ENCODE assay signal across 8 cellular contexts in the genomic region with DNA sequence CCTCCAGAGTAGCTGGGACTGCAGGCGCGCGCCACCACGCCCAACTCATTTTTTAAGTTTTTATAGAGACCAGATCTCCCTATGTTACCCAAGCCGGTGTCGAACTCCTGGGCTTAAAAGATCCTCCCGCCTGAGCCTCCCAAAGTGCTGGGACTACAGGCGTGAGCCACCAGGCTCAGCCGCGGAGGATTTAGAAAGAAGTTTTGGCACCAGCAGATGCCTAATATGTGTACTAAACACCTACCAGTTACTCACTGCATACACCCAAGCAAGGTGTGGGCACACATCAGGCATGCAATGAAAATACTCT. TPM values are rescaled to one million over a fixed set of nuclear protein-coding genes. Genes with fewer than 3 reads are reported as not detected.
DNase-seq lines count a peak whose midpoint lies in the region; ATAC-seq, FAIRE-seq and TF ChIP-seq lines count a peak whose summit lies in the region.

No MANE protein-coding gene starts in this region.

- no peaks in the 10 kb centered on the region for H3K27me3 ChIP-seq in CD4-positive, CD25-positive, alpha-beta regulatory T cell (ENCODE audit: control insufficient read depth, insufficient read depth, low read length)
- no peaks in the 10 kb centered on the region for H3K27me3 ChIP-seq in OCI-LY1 (ENCODE audit: insufficient read depth, low read length)
- H3K27me3 ChIP-seq in H1 (replicated peaks in 1 of 4; ENCODE audit: control insufficient read depth in 3 of 4, extremely low read depth in 1 of 4, insufficient read depth in 3 of 4, low read length in 3 of 4): no peaks in the 10 kb centered on the region
- no peaks in the 10 kb centered on the region for H3K27me3 ChIP-seq in neuronal stem cell (ENCODE audit: control insufficient read depth in 3 of 3, insufficient read depth in 3 of 3, low read depth in 1 of 3, low read length in 3 of 3)

- H3K4ac ChIP-seq in H1 (replicated peaks; ENCODE audit: insufficient read length, low read depth, low read length): no peak overlapping the region
- H3K4ac ChIP-seq in neuronal stem cell (ENCODE audit: low read length): no peak overlapping the region

- TF ChIP-seq CTCF in OCI-LY1 (IDR thresholded peaks at IDR 0.05; ENCODE audit: low read length): no peak
- no peak for TF ChIP-seq CTCF in H1 (IDR thresholded peaks at IDR 0.05; ENCODE audit: control extremely low read depth in 1 of 3, insufficient read depth in 1 of 3, low read depth in 1 of 3, low read length in 3 of 3)

- CTCF ChIA-PET in H1 (lab: Charles Lee; ENCODE audit: partially characterized antibody): interaction anchor here (1.6 kb wide), 1 partner anchor 210 kb away, joined by 4 read pairs; no protein-coding TSS in a partner anchor

- H2AFZ ChIP-seq in OCI-LY1 (ENCODE audit: low read length) (peak overlapping the region; percentile 83), H1 (ENCODE audit: low read length) (0 out of 2 replicates have a peak overlapping the region, but pooled peaks have one; percentile 14), neuronal stem cell (ENCODE audit: low read length) (peak overlapping the region; percentile 98)

- no peak for FAIRE-seq in H1 (lab: Jason Lieb, UNC)

- H3K23me2 ChIP-seq in H1 (ENCODE audit: low read depth, low read length): peaks cover 2% of the 10 kb centered on the region

- H2BK15ac ChIP-seq in H1 (ENCODE audit: low read length): no peak overlapping the region
- H2BK15ac ChIP-seq in neuronal stem cell (ENCODE audit: low read length): no peak overlapping the region

- peak overlapping the region; percentile 44 for H3K4me3 ChIP-seq in CD4-positive, CD25-positive, alpha-beta regulatory T cell (ENCODE audit: low read depth, low read length)
- H3K4me3 ChIP-seq in OCI-LY1 (ENCODE audit: low read depth, low read length, poor library complexity, severe bottlenecking): peak overlapping the region; percentile 88
- H3K4me3 ChIP-seq in H1 (ENCODE audit: extremely low read depth in 1 of 4, insufficient read depth in 2 of 4, low read depth in 3 of 4, low read length in 4 of 4): peak overlapping the region; percentile 50 to 92 (median 86)
- H3K4me3 ChIP-seq in neuronal stem cell (ENCODE audit: low read length in 2 of 2): peak overlapping the region; percentile 69 to 94

- POLR2A ChIA-PET in H1 (lab: Charles Lee; ENCODE audit: partially characterized antibody): interaction anchor here (0.7 to 4.8 kb wide), 9 partner anchors 9 to 150 kb away, joined by 3 to 31 read pairs (median 6); a partner anchor contains a TSS

- H3K79me2 ChIP-seq in OCI-LY1 (ENCODE audit: insufficient read depth, low read length) (no peaks in the 10 kb centered on the region), H1 (ENCODE audit: control insufficient read depth in 1 of 2, insufficient read depth in 2 of 2, low read length in 2 of 2) (peaks cover 5 to 16% of the 10 kb centered on the region in 2 experiments; a peak in 2 of 4 replicates)

- H2BK5ac ChIP-seq in H1 (ENCODE audit: low read depth, low read length) (no peak overlapping the region), neuronal stem cell (ENCODE audit: low read length) (no peak overlapping the region)

- H3K14ac ChIP-seq in H1 (ENCODE audit: insufficient read length): no peak overlapping the region
- H3K14ac ChIP-seq in neuronal stem cell (ENCODE audit: low read length): no peak overlapping the region

- peaks cover 3% of the 10 kb centered on the region for H3K36me3 ChIP-seq in CD4-positive, CD25-positive, alpha-beta regulatory T cell (ENCODE audit: control insufficient read depth, insufficient read depth, low read length)
- H3K36me3 ChIP-seq in OCI-LY1 (ENCODE audit: insufficient read depth, low read length) (no peaks in the 10 kb centered on the region), H1 (ENCODE audit: control insufficient read depth in 2 of 4, insufficient read depth in 4 of 4, low read length in 3 of 4) (no peaks in the 10 kb centered on the region), neuronal stem cell (replicated peaks in 1 of 2; ENCODE audit: control insufficient read depth in 2 of 2, insufficient read depth in 2 of 2, low read length in 2 of 2) (peaks cover 0 to 6% of the 10 kb centered on the region in 2 donors)

- H3K79me1 ChIP-seq in H1 (ENCODE audit: low read depth, low read length) (no peaks in the 10 kb centered on the region), neuronal stem cell (ENCODE audit: low read depth, low read length) (no peaks in the 10 kb centered on the region)

- TF ChIP-seq POLR2A in H1 (IDR thresholded peaks at IDR 0.05; ENCODE audit: control extremely low read depth in 1 of 2, low read depth in 2 of 2, low read length in 2 of 2): no peak

- peak overlapping the region; percentile 59; the same call in 1 of the 2 replicates for H4K8ac ChIP-seq in H1 (ENCODE audit: extremely low read depth, insufficient read depth, low read length)
- no peak overlapping the region for H4K8ac ChIP-seq in neuronal stem cell (ENCODE audit: low read depth, low read length)

- peak overlapping the region; percentile 94 to 98 (median 96) for H3K4me3 Mint-ChIP-seq in CD4-positive, CD25-positive, alpha-beta regulatory T cell

- H4K5ac ChIP-seq in H1 (ENCODE audit: insufficient read length, low read depth, low read length): no peak overlapping the region

- H4K20me1 ChIP-seq in OCI-LY1 (ENCODE audit: insufficient read depth, low read length) (no peaks in the 10 kb centered on the region), H1 (replicated peaks in 1 of 2; ENCODE audit: control insufficient read depth in 1 of 2, insufficient read depth in 2 of 2, low read length in 2 of 2) (no peaks in the 10 kb centered on the region)

- H3K36me3 Mint-ChIP-seq in CD4-positive, CD25-positive, alpha-beta regulatory T cell: peaks cover 4% of the 10 kb centered on the region

- H3K27me3 Mint-ChIP-seq in CD4-positive, CD25-positive, alpha-beta regulatory T cell: no peaks in the 10 kb centered on the region

- no peaks in the 10 kb centered on the region for H3F3A ChIP-seq in OCI-LY1 (ENCODE audit: insufficient read depth, low read length)

- peaks cover 14 to 17% of the 10 kb centered on the region in 2 experiments for H3K9me3 ChIP-seq in CD4-positive, CD25-positive, alpha-beta regulatory T cell (ENCODE audit: control insufficient read depth in 2 of 2, low read length in 2 of 2)
- no peaks in the 10 kb centered on the region; the same call in 1 of the 2 replicates for H3K9me3 ChIP-seq in OCI-LY1 (ENCODE audit: low read length)
- no peaks in the 10 kb centered on the region for H3K9me3 ChIP-seq in H1 (ENCODE audit: insufficient read depth in 2 of 2, low read depth in 1 of 2, low read length in 1 of 2)
- H3K9me3 ChIP-seq in neuronal stem cell (replicated peaks in 1 of 2; ENCODE audit: control insufficient read depth in 2 of 2, insufficient read depth in 1 of 2, low read depth in 1 of 2, low read length in 2 of 2): peaks cover 2 to 28% of the 10 kb centered on the region in 2 donors

- H3K23ac ChIP-seq in H1 (ENCODE audit: insufficient read length): no peak overlapping the region
- H3K23ac ChIP-seq in neuronal stem cell (ENCODE audit: low read depth, low read length, poor library complexity): no peak overlapping the region

- H4K91ac ChIP-seq in H1 (replicated peaks; ENCODE audit: insufficient read length, low read length): no peak overlapping the region
- no peak overlapping the region for H4K91ac ChIP-seq in neuronal stem cell (ENCODE audit: low read depth, low read length, poor library complexity)

- no peak overlapping the region for H2BK12ac ChIP-seq in H1 (ENCODE audit: low read depth, low read length)
- H2BK12ac ChIP-seq in neuronal stem cell (ENCODE audit: low read length): no peak overlapping the region

- H3K27ac ChIP-seq in CD4-positive, CD25-positive, alpha-beta regulatory T cell (ENCODE audit: insufficient read depth, low read length, poor library complexity, severe bottlenecking): no peak overlapping the region
- H3K27ac ChIP-seq in OCI-LY1 (ENCODE audit: low read depth, low read length, poor library complexity, severe bottlenecking) (no peak overlapping the region), H1 (ENCODE audit: low read depth, low read length) (no peak overlapping the region), neuronal stem cell (replicated peaks; ENCODE audit: low read length) (no peak overlapping the region)

- H3K56ac ChIP-seq in H1 (replicated peaks; ENCODE audit: insufficient read length, low read depth, low read length): no peak overlapping the region

- peaks cover 0 to 18% (median 7%) of the 10 kb centered on the region in 7 donors for H3K9me3 Mint-ChIP-seq in CD4-positive, CD25-positive, alpha-beta regulatory T cell

- peak overlapping the region in 1 of 3 donors; percentile 66 for H3K27ac Mint-ChIP-seq in CD4-positive, CD25-positive, alpha-beta regulatory T cell

- no peak for TF ChIP-seq EP300 in H1 (IDR thresholded peaks at IDR 0.05; ENCODE audit: borderline replicate concordance in 1 of 2, low read depth in 2 of 2, low read length in 2 of 2)

- no peak for TF ChIP-seq RAD21 in H1 (IDR thresholded peaks at IDR 0.05 in 1 of 2, conservative IDR thresholded peaks at IDR 0.05 in 1 of 2; ENCODE audit: low read depth in 2 of 2, low read length in 2 of 2)

- 0 out of 2 replicates have a peak overlapping the region, but pooled peaks have one; percentile 53 for H2AK5ac ChIP-seq in H1 (ENCODE audit: low read depth, low read length)
- H2AK5ac ChIP-seq in neuronal stem cell (ENCODE audit: low read depth, low read length): no peak overlapping the region

- DNase-seq in CD4-positive, CD25-positive, alpha-beta regulatory T cell: no peak
- DNase-seq in H1 (ENCODE audit: low read depth in 1 of 2, low spot score in 2 of 2) (no peak), neuronal stem cell (ENCODE audit: low spot score) (no peak), kidney glomerular epithelial cell (lab: John Stamatoyannopoulos, UW) (no peak), activated gamma-delta T cell (lab: John Stamatoyannopoulos, UW) (no peak), NCI-H345 (lab: John Stamatoyannopoulos, UW) (no peak)
- DNase-seq in effector CD4-positive, alpha-beta T cell: no peak

- ATAC-seq in CD4-positive, CD25-positive, alpha-beta regulatory T cell (ENCODE audit: low read depth in 2 of 2): no peak

- H2BK120ac ChIP-seq in H1 (replicated peaks; ENCODE audit: low read depth, low read length) (no peak overlapping the region), neuronal stem cell (ENCODE audit: low read depth, low read length) (no peak overlapping the region)

- no peak overlapping the region for H3K9ac ChIP-seq in OCI-LY1 (ENCODE audit: low read length)
- H3K9ac ChIP-seq in H1 (replicated peaks in 1 of 4; ENCODE audit: extremely low read depth in 1 of 4, low read depth in 3 of 4, low read length in 3 of 4): no peak overlapping the region; a peak in 2 of 7 replicates
- H3K9ac ChIP-seq in neuronal stem cell (ENCODE audit: low read depth, low read length, poor library complexity): no peak overlapping the region

- peaks cover 10 to 33% (median 12%) of the 10 kb centered on the region in 4 donors for H3K4me1 Mint-ChIP-seq in CD4-positive, CD25-positive, alpha-beta regulatory T cell

- WGBS in H1 (ENCODE audit: extremely low coverage in 1 of 2, insufficient coverage in 1 of 2, insufficient read length in 1 of 2, insufficient replicate concordance in 2 of 2, low coverage in 1 of 2, low lambda C conversion rate in 2 of 2, missing lambda C conversion rate in 1 of 2), 2 experiments: 87% methylated on average over 10 of the region's 10 CpGs; no CpG with 5 or more reads in 1 of the 2 experiments
- no CpG with 5 or more reads among the region's 10 CpGs for WGBS in neuronal stem cell (ENCODE audit: extremely low coverage in 2 of 2, insufficient read length in 2 of 2, insufficient replicate concordance in 1 of 2), 2 donors

- H3K4me2 ChIP-seq in OCI-LY1 (ENCODE audit: low read length) (peak overlapping the region; percentile 92), H1 (ENCODE audit: insufficient read depth in 1 of 2, low read depth in 2 of 2, low read length in 2 of 2) (peak overlapping the region; percentile 64 to 81), neuronal stem cell (ENCODE audit: insufficient read depth, low read length, poor library complexity, severe bottlenecking) (peak overlapping the region; percentile 26)

- no peak overlapping the region for H2BK20ac ChIP-seq in H1 (ENCODE audit: low read length)

- H3K9me2 ChIP-seq in OCI-LY1 (ENCODE audit: low read depth, low read length): no peaks in the 10 kb centered on the region

- no peak overlapping the region for H3K18ac ChIP-seq in H1 (ENCODE audit: extremely low read depth, low read length)
- peak overlapping the region; percentile 58 for H3K18ac ChIP-seq in neuronal stem cell (ENCODE audit: low read length)

- H3K4me1 ChIP-seq in CD4-positive, CD25-positive, alpha-beta regulatory T cell (ENCODE audit: control insufficient read depth, insufficient read depth, low read length, poor library complexity, severe bottlenecking): peaks cover 13% of the 10 kb centered on the region
- H3K4me1 ChIP-seq in OCI-LY1 (ENCODE audit: insufficient read depth, low read length, severe bottlenecking): peaks cover 16% of the 10 kb centered on the region
- H3K4me1 ChIP-seq in H1 (replicated peaks in 1 of 4; ENCODE audit: control insufficient read depth in 3 of 4, insufficient read depth in 4 of 4, low read length in 3 of 4): no peaks in the 10 kb centered on the region; a peak in 1 of 7 replicates
- H3K4me1 ChIP-seq in neuronal stem cell (ENCODE audit: control insufficient read depth in 2 of 2, insufficient read depth in 1 of 2, low read depth in 1 of 2, low read length in 2 of 2): peaks cover 4% of the 10 kb centered on the region in 2 donors

RNA-seq across cellular contexts. Expression of a gene that starts 0.5 kb away (rescaled TPM):
- total RNA-seq in CD4-positive, CD25-positive, alpha-beta regulatory T cell: 4.8 TPM
- 1 to 10 TPM; 3.0 to 4.8 (median 3.8) TPM for polyA plus RNA-seq in CD4-positive, CD25-positive, alpha-beta regulatory T cell
- total RNA-seq in H1 (2021; fragmentation: NEBNext Ultra II Directional; extraction: Animal tissue kit (Norgen Biotek cat#: 25700)): 8.2 and 8.8 TPM in 2 replicates
- polyA plus RNA-seq in H1 (2011; rRNA removed): 1.1 and 1.7 TPM in 2 replicates
- 2.3 TPM for polyA plus RNA-seq in H1 (2011; cell fraction: cytosol; rRNA removed)
- polyA plus RNA-seq in H1 (2011; cell fraction: nucleus; rRNA removed): 1.5 TPM
- polyA plus RNA-seq in H1 (2012, experiment 1 of 2): 2.8 to 7.0 TPM (median 3.7 TPM) in 4 replicates
- polyA plus RNA-seq in H1 (2012, experiment 2 of 2): 0.20 TPM
- polyA plus RNA-seq in H1 (2013, experiment 1 of 2): 4.8 TPM
- polyA plus RNA-seq in H1 (2013, experiment 2 of 2): 4.3 TPM
- 6.3 and 10.1 TPM in 2 replicates for polyA minus RNA-seq in H1 (2011; rRNA and poly(A)+ RNA removed)
- polyA minus RNA-seq in H1 (2011; cell fraction: cytosol; rRNA and poly(A)+ RNA removed): 3.8 TPM
- 6.4 TPM for polyA minus RNA-seq in H1 (2011; cell fraction: nucleus; rRNA and poly(A)+ RNA removed)
- 7.6 TPM for polyA plus RNA-seq in neuronal stem cell (2013, experiment 1 of 2)
- polyA plus RNA-seq in neuronal stem cell (2013, experiment 2 of 2): 8.9 TPM

RNA-seq across cellular contexts. Expression of a gene that starts 39.0 kb away (rescaled TPM):
- 2.9 TPM for total RNA-seq in CD4-positive, CD25-positive, alpha-beta regulatory T cell
- polyA plus RNA-seq in CD4-positive, CD25-positive, alpha-beta regulatory T cell: 10 to 100 TPM in 2 of 4 donors, 1 to 10 TPM in 2; 5.4 to 14.4 (median 9.0) TPM
- 16.5 TPM in 2 replicates for total RNA-seq in H1 (2021; fragmentation: NEBNext Ultra II Directional; extraction: Animal tissue kit (Norgen Biotek cat#: 25700))
- polyA plus RNA-seq in H1 (2011; rRNA removed): 2.7 and 4.8 TPM in 2 replicates
- 4.9 TPM for polyA plus RNA-seq in H1 (2011; cell fraction: cytosol; rRNA removed)
- polyA plus RNA-seq in H1 (2011; cell fraction: nucleus; rRNA removed): 4.2 TPM
- polyA plus RNA-seq in H1 (2012, experiment 1 of 2): 7.1 to 11.3 TPM (median 7.6 TPM) in 4 replicates
- 0.81 TPM for polyA plus RNA-seq in H1 (2012, experiment 2 of 2)
- polyA plus RNA-seq in H1 (2013, experiment 1 of 2): 10.5 TPM
- polyA plus RNA-seq in H1 (2013, experiment 2 of 2): 9.7 TPM
- 16.7 and 26.2 TPM in 2 replicates for polyA minus RNA-seq in H1 (2011; rRNA and poly(A)+ RNA removed)
- 10.1 TPM for polyA minus RNA-seq in H1 (2011; cell fraction: cytosol; rRNA and poly(A)+ RNA removed)
- 25.9 TPM for polyA minus RNA-seq in H1 (2011; cell fraction: nucleus; rRNA and poly(A)+ RNA removed)
- polyA plus RNA-seq in neuronal stem cell (2013, experiment 1 of 2): 12.2 TPM
- 12.2 TPM for polyA plus RNA-seq in neuronal stem cell (2013, experiment 2 of 2)

Comparison
In these comparisons a context has a peak if more than half of its experiments do, and no peak if none do; other contexts are left out.
1. H2AFZ ChIP-seq: peak in every context shown above with its lines; median percentile 98 in neuronal stem cell; 83 in OCI-LY1; 14 in H1.
2. H3K4me2 ChIP-seq: peak in every context shown above with its lines; median percentile 92 in OCI-LY1; 72 in H1; 26 in neuronal stem cell.